18 cellular contexts compared by ENCODE assay signal in the genomic region with DNA sequence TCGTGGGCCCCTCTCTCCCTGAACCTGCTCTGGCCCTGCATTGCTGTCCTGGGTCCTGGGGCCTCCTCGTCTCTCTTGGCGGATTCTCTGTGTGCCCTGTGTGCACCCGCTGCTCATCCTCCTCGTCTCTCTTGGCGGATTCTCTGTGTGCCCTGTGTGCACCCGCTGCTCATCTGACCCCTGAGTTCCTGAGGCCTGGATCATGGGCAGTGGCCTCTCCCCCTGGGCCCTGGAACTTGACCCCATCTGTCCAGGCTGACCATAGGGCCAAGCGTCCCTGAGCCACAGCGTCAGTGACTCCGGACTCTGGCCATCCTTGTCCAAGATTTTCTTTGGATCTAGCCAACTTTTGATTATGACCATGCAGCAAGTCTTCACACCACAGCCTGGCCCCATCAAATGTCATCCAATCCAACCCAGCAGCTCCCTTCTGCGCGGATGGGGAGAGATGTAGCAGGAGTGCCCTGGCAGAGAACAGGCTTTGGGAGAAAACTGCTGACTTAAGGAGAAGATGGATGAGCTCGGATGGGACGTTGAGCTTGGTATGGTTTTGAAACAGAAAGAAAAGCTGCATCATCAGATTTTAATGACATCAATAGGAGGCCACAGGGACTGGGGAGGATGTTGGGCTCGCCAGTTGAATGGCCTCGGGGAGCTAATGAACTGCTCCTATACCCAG.
"Had no signal": no experiment of that assay in that cellular context is flagged by ENCODE, and none has a peak within 500 bp of the region (broad histone marks: within the 10 kb centered on the region; RNA-seq: fewer than 3 reads in every experiment).

No MANE protein-coding gene starts in this region.

- H3K27me3 ChIP-seq: breast epithelium, gastrocnemius medialis, heart left ventricle, neural progenitor cell, ovary, transverse colon had no signal

- H3K27ac ChIP-seq: breast epithelium, gastrocnemius medialis, neural progenitor cell, ovary, transverse colon had no signal

- H3K9me3 ChIP-seq: breast epithelium, gastrocnemius medialis, heart left ventricle, mucosa of descending colon, ovary, transverse colon had no signal

- DNase-seq: activated CD4-positive, alpha-beta T cell treated with anti-CD3 and anti-CD28 coated beads, Interleukin-2, amount 10 ng/mL, durations not matched to agents 24 days and 14 days; activated CD8-positive, alpha-beta T cell treated with anti-CD3 and anti-CD28 coated beads, Interleukin-2, amount 10 ng/mL, durations not matched to agents 7 days and 5 days; activated gamma-delta T cell; activated T-cell treated with anti-CD3 and anti-CD28 coated beads, Interleukin-2, amount 50 U/mL, for 48 hours; cerebellar nuclear complex; effector CD8-positive, alpha-beta T cell; gastrocnemius medialis; kidney; mucosa of descending colon; naive thymus-derived CD4-positive, alpha-beta T cell; stimulated activated naive CD8-positive, alpha-beta T cell treated with anti-CD3 and anti-CD28 coated beads, Interleukin-15, Interleukin-2, amounts not matched to agents 100 U/mL and 50 U/mL, for 24 hours; substantia nigra; transverse colon had no signal

- H3K36me3 ChIP-seq: breast epithelium, gastrocnemius medialis, heart left ventricle, neural progenitor cell, ovary, transverse colon had no signal

- H3K9ac ChIP-seq: neural progenitor cell had no signal

- H3K4me2 ChIP-seq: neural progenitor cell had no signal

- H2AFZ ChIP-seq: neural progenitor cell had no signal

- FAIRE-seq: astrocyte, kidney had no signal

- H3K4me3 ChIP-seq: breast epithelium, gastrocnemius medialis, heart left ventricle, mucosa of descending colon, neural progenitor cell, ovary, transverse colon had no signal

- ATAC-seq: activated CD8-positive, alpha-beta T cell treated with anti-CD3 and anti-CD28 coated beads, Interleukin-2, amount 10 ng/mL, durations not matched to agents 7 days and 5 days; mucosa of descending colon; naive thymus-derived CD4-positive, alpha-beta T cell; stimulated activated naive CD8-positive, alpha-beta T cell treated with anti-CD3 and anti-CD28 coated beads, Interleukin-15, Interleukin-2, amounts not matched to agents 100 U/mL and 50 U/mL, for 24 hours had no signal

- H3K4me1 ChIP-seq: breast epithelium, neural progenitor cell, transverse colon had no signal
